Comparison of ENCODE assay signal across 11 cellular contexts in genomic region chr3:11604139-11604895, GRCh38. TPM values are rescaled to one million over a fixed set of nuclear protein-coding genes. Genes with fewer than 3 reads are reported as not detected.
DNase-seq lines count a peak whose midpoint lies in the region; ATAC-seq, FAIRE-seq and TF ChIP-seq lines count a peak whose summit lies in the region.
"Had no signal": no experiment of that assay in that cellular context is flagged by ENCODE, and none has a peak within 500 bp of the region (broad histone marks: within the 10 kb centered on the region; RNA-seq: fewer than 3 reads in every experiment).

No MANE protein-coding gene starts in this region.

- no peaks in the 10 kb centered on the region for H3K27me3 ChIP-seq in CD8-positive, alpha-beta T cell (ENCODE audit: insufficient read depth, low read length)
- H3K27me3 ChIP-seq in esophagus (ENCODE audit: control insufficient read depth in 1 of 2, insufficient read depth in 2 of 2, low read length in 2 of 2) (no peaks in the 10 kb centered on the region), ovary (no peaks in the 10 kb centered on the region)

- H3K4me3 ChIP-seq in CD8-positive, alpha-beta T cell (ENCODE audit: low read depth, low read length) = no peak overlapping the region
- H3K4me3 ChIP-seq in esophagus (ENCODE audit: low read depth in 1 of 2, low read length in 2 of 2) (no peak overlapping the region), ovary (no peak overlapping the region)
- H3K4me3 ChIP-seq: skin epidermis had no signal

- H3K9me3 Mint-ChIP-seq in CD8-positive, alpha-beta T cell = no peaks in the 10 kb centered on the region

- peaks cover 56% of the 10 kb centered on the region for H3K36me3 Mint-ChIP-seq in CD8-positive, alpha-beta T cell

- H3K9me3 ChIP-seq in CD8-positive, alpha-beta T cell (ENCODE audit: low read length) = no peaks in the 10 kb centered on the region
- H3K9me3 ChIP-seq in esophagus (ENCODE audit: control insufficient read depth in 2 of 2, insufficient read depth in 1 of 2, low read depth in 1 of 2, low read length in 1 of 2) (no peaks in the 10 kb centered on the region), ovary (no peaks in the 10 kb centered on the region)

- TF ChIP-seq EP300 in ovary (IDR thresholded peaks at IDR 0.05) = no peak

- intact Hi-C loops in CD8-positive, alpha-beta T cell (cut with DNase I, micrococcal nuclease) = no loop called here
- intact Hi-C loops in ovary (cut with DNase I) = loop anchor here in 2 of 4 donors (5.0 kb wide), 2 partner anchors 33 to 38 kb away; partner anchors contain the start of gene VGLL4 (in 1 of the 2)

- H3K4me1 ChIP-seq in CD8-positive, alpha-beta T cell (ENCODE audit: insufficient read depth, low read length) = peaks cover 7% of the 10 kb centered on the region
- H3K4me1 ChIP-seq in esophagus (ENCODE audit: control insufficient read depth in 2 of 2, insufficient read depth in 2 of 2, low read length in 1 of 2) (peaks cover 5 to 7% of the 10 kb centered on the region in 2 donors), ovary (ENCODE audit: insufficient read depth) (peaks cover 38% of the 10 kb centered on the region)

- TF ChIP-seq POLR2A in ovary (IDR thresholded peaks at IDR 0.05) = no peak

- peak overlapping the region; percentile 41 for H3K27ac Mint-ChIP-seq in CD8-positive, alpha-beta T cell

- H3K36me3 ChIP-seq in CD8-positive, alpha-beta T cell (ENCODE audit: insufficient read depth, low read length) = peaks cover 15% of the 10 kb centered on the region
- peaks cover 0 to 4% of the 10 kb centered on the region in 2 donors for H3K36me3 ChIP-seq in esophagus (ENCODE audit: control insufficient read depth in 2 of 2, insufficient read depth in 2 of 2, low read length in 1 of 2)
- H3K36me3 ChIP-seq in ovary = no peaks in the 10 kb centered on the region

- CTCF ChIA-PET in CD8-positive, alpha-beta T cell (lab: Charles Lee) = interaction anchor here (1.2 kb wide), 1 partner anchor 14 kb away, joined by 3 read pairs; no protein-coding TSS in a partner anchor

- no peak overlapping the region for H3K27ac ChIP-seq in CD8-positive, alpha-beta T cell (ENCODE audit: low read depth, low read length)
- H3K27ac ChIP-seq in esophagus (ENCODE audit: low read depth in 2 of 2, low read length in 1 of 2) (peak overlapping the region; percentile 32 to 78), ovary (peak overlapping the region; percentile 50 to 80)

- 70 to 71% methylated on average over 15 of the region's 15 CpGs for WGBS in esophagus, 2 donors
- 9 to 17% (median 11%) methylated on average over 15 of the region's 15 CpGs for WGBS in ovary, 3 donors

- POLR2A ChIA-PET in CD8-positive, alpha-beta T cell (lab: Charles Lee) = no interaction called here

- peaks cover 64% of the 10 kb centered on the region for H3K4me1 Mint-ChIP-seq in CD8-positive, alpha-beta T cell (ENCODE audit: low read depth)

- FAIRE-seq in frontal cortex (lab: Jason Lieb, UNC) = no peak

- no peaks in the 10 kb centered on the region for H3K27me3 Mint-ChIP-seq in CD8-positive, alpha-beta T cell (ENCODE audit: low read depth)

- H3K4me3 Mint-ChIP-seq in CD8-positive, alpha-beta T cell = no peak overlapping the region

- TF ChIP-seq CTCF in CD8-positive, alpha-beta T cell (IDR thresholded peaks at IDR 0.05) = no peak
- TF ChIP-seq CTCF in ovary (IDR thresholded peaks at IDR 0.05) = no peak

- no peak for ATAC-seq in CD8-positive, alpha-beta T cell
- ATAC-seq in GM18907 (IDR thresholded peaks at IDR 0.05; ENCODE audit: unreplicated experiment) = no peak

- no peak for DNase-seq in CD8-positive, alpha-beta T cell
- DNase-seq in NCI-H2227 treated with DMSO at 0.1 percent for 48 hours (lab: John Stamatoyannopoulos, UW) = peak; percentile 17
- DNase-seq in ovary = peak in 4 of 5 donors; percentile 45 to 77 (median 56)
- DNase-seq in frontal cortex (ENCODE audit: low spot score in 2 of 2) = no peak
- DNase-seq in GM19238 (ENCODE audit: insufficient read length, low spot score) = no peak
- no peak for DNase-seq in activated CD4-positive, alpha-beta T cell treated with anti-CD3 and anti-CD28 coated beads for 48 hours
- DNase-seq: activated T-cell treated with anti-CD3 and anti-CD28 coated beads, Interleukin-2, amount 50 U/mL, for 48 hours; DMS53 had no signal

RNA-seq across cellular contexts. Expression of gene VGLL4, which starts 39.4 kb away (rescaled TPM):
- total RNA-seq in CD8-positive, alpha-beta T cell = 10 to 100 TPM; 13.8 to 14.1 TPM
- polyA plus RNA-seq in esophagus = 10 to 100 TPM; 23.1 to 26.3 TPM
- 100 to 1,000 TPM in 6 of 7 donors, 10 to 100 TPM in 1; 80.5 to 120 (median 106) TPM for total RNA-seq in ovary
- 100 to 1,000 TPM in 1 of 2 donors, 10 to 100 TPM in 1; 73.2 to 110 TPM for polyA plus RNA-seq in ovary
- total RNA-seq in frontal cortex = 83.2 TPM

Comparison
In these comparisons a context has a peak if more than half of its experiments do, and no peak if none do; other contexts are left out.
1. DNase-seq: peak in NCI-H2227 treated with DMSO at 0.1 percent for 48 hours (single experiment) and ovary (4 of 5); none in CD8-positive, alpha-beta T cell (0 of 7), frontal cortex (0 of 2), GM19238 (single experiment) and activated CD4-positive, alpha-beta T cell treated with anti-CD3 and anti-CD28 coated beads for 48 hours (single experiment).